Comparison of ENCODE assay signal across 1 cellular context in the genomic region with DNA sequence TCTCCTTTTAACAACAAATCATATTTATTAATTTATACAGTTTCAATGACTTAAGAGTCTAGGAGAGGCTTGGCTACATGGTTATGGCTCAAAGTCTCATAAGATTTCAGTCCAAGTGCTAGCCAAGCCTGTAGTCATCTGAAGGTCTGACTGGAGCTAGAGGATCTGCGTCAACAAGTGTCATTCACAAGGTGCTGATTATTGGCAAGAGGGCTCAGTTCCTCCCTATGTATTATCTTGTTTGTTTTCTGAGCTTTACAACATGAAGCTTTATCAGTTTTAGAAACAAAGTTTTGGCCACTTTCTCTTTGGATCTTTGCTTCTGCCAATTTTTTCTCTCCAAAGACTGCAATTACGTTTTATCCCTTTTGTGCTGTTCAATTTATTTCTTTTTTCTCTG.
TF ChIP-seq lines count a peak whose summit lies in the region.

No MANE protein-coding gene starts in this region.

TF ChIP-seq in GM23338, 12 proteins besides CTCF, POLR2A, EP300 and RAD21:
- TF ChIP-seq ZNF114 (CRISPR knock-in tag; IDR thresholded peaks at IDR 0.05) (no peak), EZH2 (IDR thresholded peaks at IDR 0.05; ENCODE audit: low read depth, unreplicated experiment) (no peak), JUNB (IDR thresholded peaks at IDR 0.05; ENCODE audit: unreplicated experiment) (no peak), NANOG (IDR thresholded peaks at IDR 0.05; ENCODE audit: borderline replicate concordance) (no peak), STAT1 (IDR thresholded peaks at IDR 0.05; ENCODE audit: unreplicated experiment) (no peak), CREB1 (CRISPR knock-in tag; IDR thresholded peaks at IDR 0.05; ENCODE audit: low read depth) (no peak), ZNF331 (CRISPR knock-in tag; IDR thresholded peaks at IDR 0.05; ENCODE audit: low read depth) (no peak), EZH2phosphoT487 (IDR thresholded peaks at IDR 0.05; ENCODE audit: unreplicated experiment) (no peak), ETS1 (IDR thresholded peaks at IDR 0.05) (no peak), POLR2AphosphoS5 (IDR thresholded peaks at IDR 0.05; ENCODE audit: low read depth) (no peak)
- TF ChIP-seq, protein P1, sequence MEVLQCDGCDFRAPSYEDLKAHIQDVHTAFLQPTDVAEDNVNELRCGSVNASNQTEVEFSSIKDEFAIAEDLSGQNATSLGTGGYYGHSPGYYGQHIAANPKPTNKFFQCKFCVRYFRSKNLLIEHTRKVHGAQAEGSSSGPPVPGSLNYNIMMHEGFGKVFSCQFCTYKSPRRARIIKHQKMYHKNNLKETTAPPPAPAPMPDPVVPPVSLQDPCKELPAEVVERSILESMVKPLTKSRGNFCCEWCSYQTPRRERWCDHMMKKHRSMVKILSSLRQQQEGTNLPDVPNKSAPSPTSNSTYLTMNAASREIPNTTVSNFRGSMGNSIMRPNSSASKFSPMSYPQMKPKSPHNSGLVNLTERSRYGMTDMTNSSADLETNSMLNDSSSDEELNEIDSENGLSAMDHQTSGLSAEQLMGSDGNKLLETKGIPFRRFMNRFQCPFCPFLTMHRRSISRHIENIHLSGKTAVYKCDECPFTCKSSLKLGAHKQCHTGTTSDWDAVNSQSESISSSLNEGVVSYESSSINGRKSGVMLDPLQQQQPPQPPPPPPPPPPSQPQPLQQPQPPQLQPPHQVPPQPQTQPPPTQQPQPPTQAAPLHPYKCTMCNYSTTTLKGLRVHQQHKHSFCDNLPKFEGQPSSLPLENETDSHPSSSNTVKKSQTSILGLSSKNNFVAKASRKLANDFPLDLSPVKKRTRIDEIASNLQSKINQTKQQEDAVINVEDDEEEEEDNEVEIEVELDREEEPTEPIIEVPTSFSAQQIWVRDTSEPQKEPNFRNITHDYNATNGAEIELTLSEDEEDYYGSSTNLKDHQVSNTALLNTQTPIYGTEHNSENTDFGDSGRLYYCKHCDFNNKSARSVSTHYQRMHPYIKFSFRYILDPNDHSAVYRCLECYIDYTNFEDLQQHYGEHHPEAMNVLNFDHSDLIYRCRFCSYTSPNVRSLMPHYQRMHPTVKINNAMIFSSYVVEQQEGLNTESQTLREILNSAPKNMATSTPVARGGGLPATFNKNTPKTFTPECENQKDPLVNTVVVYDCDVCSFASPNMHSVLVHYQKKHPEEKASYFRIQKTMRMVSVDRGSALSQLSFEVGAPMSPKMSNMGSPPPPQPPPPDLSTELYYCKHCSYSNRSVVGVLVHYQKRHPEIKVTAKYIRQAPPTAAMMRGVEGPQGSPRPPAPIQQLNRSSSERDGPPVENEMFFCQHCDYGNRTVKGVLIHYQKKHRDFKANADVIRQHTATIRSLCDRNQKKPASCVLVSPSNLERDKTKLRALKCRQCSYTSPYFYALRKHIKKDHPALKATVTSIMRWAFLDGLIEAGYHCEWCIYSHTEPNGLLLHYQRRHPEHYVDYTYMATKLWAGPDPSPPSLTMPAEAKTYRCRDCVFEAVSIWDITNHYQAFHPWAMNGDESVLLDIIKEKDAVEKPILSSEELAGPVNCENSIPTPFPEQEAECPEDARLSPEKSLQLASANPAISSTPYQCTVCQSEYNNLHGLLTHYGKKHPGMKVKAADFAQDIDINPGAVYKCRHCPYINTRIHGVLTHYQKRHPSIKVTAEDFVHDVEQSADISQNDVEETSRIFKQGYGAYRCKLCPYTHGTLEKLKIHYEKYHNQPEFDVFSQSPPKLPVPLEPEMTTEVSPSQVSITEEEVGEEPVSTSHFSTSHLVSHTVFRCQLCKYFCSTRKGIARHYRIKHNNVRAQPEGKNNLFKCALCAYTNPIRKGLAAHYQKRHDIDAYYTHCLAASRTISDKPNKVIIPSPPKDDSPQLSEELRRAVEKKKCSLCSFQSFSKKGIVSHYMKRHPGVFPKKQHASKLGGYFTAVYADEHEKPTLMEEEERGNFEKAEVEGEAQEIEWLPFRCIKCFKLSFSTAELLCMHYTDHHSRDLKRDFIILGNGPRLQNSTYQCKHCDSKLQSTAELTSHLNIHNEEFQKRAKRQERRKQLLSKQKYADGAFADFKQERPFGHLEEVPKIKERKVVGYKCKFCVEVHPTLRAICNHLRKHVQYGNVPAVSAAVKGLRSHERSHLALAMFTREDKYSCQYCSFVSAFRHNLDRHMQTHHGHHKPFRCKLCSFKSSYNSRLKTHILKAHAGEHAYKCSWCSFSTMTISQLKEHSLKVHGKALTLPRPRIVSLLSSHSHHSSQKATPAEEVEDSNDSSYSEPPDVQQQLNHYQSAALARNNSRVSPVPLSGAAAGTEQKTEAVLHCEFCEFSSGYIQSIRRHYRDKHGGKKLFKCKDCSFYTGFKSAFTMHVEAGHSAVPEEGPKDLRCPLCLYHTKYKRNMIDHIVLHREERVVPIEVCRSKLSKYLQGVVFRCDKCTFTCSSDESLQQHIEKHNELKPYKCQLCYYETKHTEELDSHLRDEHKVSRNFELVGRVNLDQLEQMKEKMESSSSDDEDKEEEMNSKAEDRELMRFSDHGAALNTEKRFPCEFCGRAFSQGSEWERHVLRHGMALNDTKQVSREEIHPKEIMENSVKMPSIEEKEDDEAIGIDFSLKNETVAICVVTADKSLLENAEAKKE (CRISPR knock-in tag; IDR thresholded peaks at IDR 0.05) = no peak
- TF ChIP-seq, protein P2, sequence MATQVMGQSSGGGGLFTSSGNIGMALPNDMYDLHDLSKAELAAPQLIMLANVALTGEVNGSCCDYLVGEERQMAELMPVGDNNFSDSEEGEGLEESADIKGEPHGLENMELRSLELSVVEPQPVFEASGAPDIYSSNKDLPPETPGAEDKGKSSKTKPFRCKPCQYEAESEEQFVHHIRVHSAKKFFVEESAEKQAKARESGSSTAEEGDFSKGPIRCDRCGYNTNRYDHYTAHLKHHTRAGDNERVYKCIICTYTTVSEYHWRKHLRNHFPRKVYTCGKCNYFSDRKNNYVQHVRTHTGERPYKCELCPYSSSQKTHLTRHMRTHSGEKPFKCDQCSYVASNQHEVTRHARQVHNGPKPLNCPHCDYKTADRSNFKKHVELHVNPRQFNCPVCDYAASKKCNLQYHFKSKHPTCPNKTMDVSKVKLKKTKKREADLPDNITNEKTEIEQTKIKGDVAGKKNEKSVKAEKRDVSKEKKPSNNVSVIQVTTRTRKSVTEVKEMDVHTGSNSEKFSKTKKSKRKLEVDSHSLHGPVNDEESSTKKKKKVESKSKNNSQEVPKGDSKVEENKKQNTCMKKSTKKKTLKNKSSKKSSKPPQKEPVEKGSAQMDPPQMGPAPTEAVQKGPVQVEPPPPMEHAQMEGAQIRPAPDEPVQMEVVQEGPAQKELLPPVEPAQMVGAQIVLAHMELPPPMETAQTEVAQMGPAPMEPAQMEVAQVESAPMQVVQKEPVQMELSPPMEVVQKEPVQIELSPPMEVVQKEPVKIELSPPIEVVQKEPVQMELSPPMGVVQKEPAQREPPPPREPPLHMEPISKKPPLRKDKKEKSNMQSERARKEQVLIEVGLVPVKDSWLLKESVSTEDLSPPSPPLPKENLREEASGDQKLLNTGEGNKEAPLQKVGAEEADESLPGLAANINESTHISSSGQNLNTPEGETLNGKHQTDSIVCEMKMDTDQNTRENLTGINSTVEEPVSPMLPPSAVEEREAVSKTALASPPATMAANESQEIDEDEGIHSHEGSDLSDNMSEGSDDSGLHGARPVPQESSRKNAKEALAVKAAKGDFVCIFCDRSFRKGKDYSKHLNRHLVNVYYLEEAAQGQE (IDR thresholded peaks at IDR 0.05; ENCODE audit: unreplicated experiment) = no peak
